8 cellular contexts compared by ENCODE assay signal in genomic region chr7:33904680-33905388, GRCh38. TPM values are rescaled to one million over a fixed set of nuclear protein-coding genes. Genes with fewer than 3 reads are reported as not detected.
DNase-seq lines count a peak whose midpoint lies in the region; ATAC-seq and TF ChIP-seq lines count a peak whose summit lies in the region.

No MANE protein-coding gene starts in this region.

- H3K27ac ChIP-seq in CD8-positive, alpha-beta T cell (ENCODE audit: low read depth, low read length): no peak overlapping the region
- no peak overlapping the region for H3K27ac ChIP-seq in GM23338 (ENCODE audit: low read depth)
- H3K27ac ChIP-seq in endodermal cell (ENCODE audit: low read depth, low read length): no peak overlapping the region
- H3K27ac ChIP-seq in mesenchymal stem cell (ENCODE audit: low read length, poor library complexity, severe bottlenecking): no peak overlapping the region
- no peak overlapping the region for H3K27ac ChIP-seq in thoracic aorta

- no peaks in the 10 kb centered on the region for H3K79me1 ChIP-seq in mesenchymal stem cell (replicated peaks; ENCODE audit: low read length, poor library complexity, severe bottlenecking)

- peak overlapping the region in 1 of 2 experiments; percentile 95 for H3K14ac ChIP-seq in mesenchymal stem cell (ENCODE audit: low read length in 2 of 2)

- H3K18ac ChIP-seq in mesenchymal stem cell (ENCODE audit: low read depth in 1 of 2, low read length in 2 of 2): peak overlapping the region; percentile 33 to 93

- no peak overlapping the region for H2AK5ac ChIP-seq in mesenchymal stem cell (ENCODE audit: low read length, severe bottlenecking)

- no peak overlapping the region for H2BK5ac ChIP-seq in mesenchymal stem cell (ENCODE audit: low read depth, low read length, poor library complexity, severe bottlenecking)

- peak overlapping the region; percentile 3 to 40 for H3K4ac ChIP-seq in mesenchymal stem cell (ENCODE audit: low read depth in 1 of 2, low read length in 2 of 2)

- peaks cover 3% of the 10 kb centered on the region; the same call in 1 of the 2 replicates for H4K20me1 ChIP-seq in GM23338 (replicated peaks; ENCODE audit: insufficient read depth)

- H2BK12ac ChIP-seq in mesenchymal stem cell (ENCODE audit: low read length in 2 of 2): peak overlapping the region in 1 of 2 experiments; percentile 75

- peak overlapping the region in 1 of 2 experiments; percentile 99 for H3K23ac ChIP-seq in mesenchymal stem cell (ENCODE audit: low read length in 2 of 2)

- H3K4me1 Mint-ChIP-seq in CD8-positive, alpha-beta T cell (ENCODE audit: low read depth): peaks cover 9% of the 10 kb centered on the region
- H3K4me1 Mint-ChIP-seq in GM23338 (peaks cover 28% of the 10 kb centered on the region), endodermal cell (peaks cover 37% of the 10 kb centered on the region)

- no peaks in the 10 kb centered on the region for H3F3A ChIP-seq in GM23338 (replicated peaks; ENCODE audit: low read depth)

- H3K4me2 ChIP-seq in GM23338 (peak overlapping the region; percentile 96), mesenchymal stem cell (ENCODE audit: low read length, poor library complexity, severe bottlenecking) (peak overlapping the region; percentile 99)

- no peaks in the 10 kb centered on the region for H3K36me3 Mint-ChIP-seq in CD8-positive, alpha-beta T cell
- H3K36me3 Mint-ChIP-seq in GM23338 (ENCODE audit: low read depth) (no peaks in the 10 kb centered on the region), endodermal cell (ENCODE audit: low read depth) (peaks cover 25% of the 10 kb centered on the region)

- no peak for TF ChIP-seq CTCF in CD8-positive, alpha-beta T cell (IDR thresholded peaks at IDR 0.05)
- TF ChIP-seq CTCF in GM23338 (conservative IDR thresholded peaks at IDR 0.05; ENCODE audit: low read depth in 2 of 2) (no peak), endodermal cell (conservative IDR thresholded peaks at IDR 0.05) (peak; percentile 37), thoracic aorta (IDR thresholded peaks at IDR 0.05) (peak; percentile 24)

- H3K4me3 Mint-ChIP-seq in CD8-positive, alpha-beta T cell: peak overlapping the region; percentile 72
- H3K4me3 Mint-ChIP-seq in GM23338: peak overlapping the region; percentile 86
- peak overlapping the region; percentile 76 for H3K4me3 Mint-ChIP-seq in endodermal cell

- H3K79me2 ChIP-seq in GM23338 (replicated peaks; ENCODE audit: insufficient read depth): no peaks in the 10 kb centered on the region

- H3K4me1 ChIP-seq in CD8-positive, alpha-beta T cell (ENCODE audit: insufficient read depth, low read length): peaks cover 5% of the 10 kb centered on the region
- H3K4me1 ChIP-seq in GM23338 (ENCODE audit: insufficient read depth) (peaks cover 27% of the 10 kb centered on the region), endodermal cell (ENCODE audit: control insufficient read depth, insufficient read depth, low read length) (peaks cover 15% of the 10 kb centered on the region), mesenchymal stem cell (ENCODE audit: control insufficient read depth, insufficient read depth, low read depth, low read length) (peaks cover 12% of the 10 kb centered on the region), thoracic aorta (ENCODE audit: control insufficient read depth in 1 of 2, low read depth in 2 of 2) (peaks cover 3 to 8% of the 10 kb centered on the region in 2 donors)

- peak overlapping the region; percentile 38 for H2BK120ac ChIP-seq in mesenchymal stem cell (ENCODE audit: low read depth, low read length)

- no peaks in the 10 kb centered on the region for H3K9me3 Mint-ChIP-seq in CD8-positive, alpha-beta T cell
- H3K9me3 Mint-ChIP-seq in GM23338 (no peaks in the 10 kb centered on the region; the same call in 2 of the 3 replicates), endodermal cell (no peaks in the 10 kb centered on the region)

- POLR2A ChIA-PET in CD8-positive, alpha-beta T cell (lab: Charles Lee): no interaction called here

- intact Hi-C loops in CD8-positive, alpha-beta T cell (cut with DNase I, micrococcal nuclease): no loop called here

- H3K9me2 ChIP-seq in GM23338 (ENCODE audit: insufficient read depth): no peaks in the 10 kb centered on the region

- CTCF ChIA-PET in CD8-positive, alpha-beta T cell (lab: Charles Lee): interaction anchor here (1.3 to 2.1 kb wide), 2 partner anchors 10 to 28 kb away, joined by 3 to 9 read pairs; no protein-coding TSS in a partner anchor

- H2BK15ac ChIP-seq in mesenchymal stem cell (ENCODE audit: low read depth, poor library complexity, severe bottlenecking): no peak overlapping the region

- DNase-seq in CD8-positive, alpha-beta T cell: no peak
- peak; percentile 71 for DNase-seq in GM23338 (ENCODE audit: low spot score)
- peak; percentile 57 for DNase-seq in SK-N-DZ (ENCODE audit: low spot score)
- peak; percentile 84 for DNase-seq in endodermal cell
- peak; percentile 70 for DNase-seq in mesenchymal stem cell
- DNase-seq in thoracic aorta (ENCODE audit: low spot score): no peak

- H4K8ac ChIP-seq in mesenchymal stem cell (ENCODE audit: low read length): peak overlapping the region; percentile 65

- peaks cover 7% of the 10 kb centered on the region for H3K27me3 ChIP-seq in CD8-positive, alpha-beta T cell (ENCODE audit: insufficient read depth, low read length)
- H3K27me3 ChIP-seq in GM23338 (ENCODE audit: insufficient read depth) (peaks cover 58% of the 10 kb centered on the region), endodermal cell (ENCODE audit: control insufficient read depth, insufficient read depth, low read length, poor library complexity, severe bottlenecking) (peaks cover 10% of the 10 kb centered on the region), mesenchymal stem cell (ENCODE audit: control insufficient read depth in 1 of 2, insufficient read depth in 1 of 2, low read length in 2 of 2) (peaks cover 0 to 26% of the 10 kb centered on the region in 2 experiments), thoracic aorta (replicated peaks; ENCODE audit: insufficient read depth) (no peaks in the 10 kb centered on the region)

- H2AFZ ChIP-seq in GM23338 (peak overlapping the region; percentile 98), mesenchymal stem cell (ENCODE audit: low read depth, low read length) (peak overlapping the region; percentile 88)

- no peaks in the 10 kb centered on the region for H3K36me3 ChIP-seq in CD8-positive, alpha-beta T cell (ENCODE audit: insufficient read depth, low read length)
- H3K36me3 ChIP-seq in GM23338 (ENCODE audit: insufficient read depth) (no peaks in the 10 kb centered on the region), endodermal cell (ENCODE audit: control insufficient read depth, insufficient read depth, low read length) (no peaks in the 10 kb centered on the region), mesenchymal stem cell (ENCODE audit: control insufficient read depth in 1 of 2, insufficient read depth in 2 of 2, low read depth in 1 of 2, low read length in 2 of 2) (peaks cover 0 to 30% of the 10 kb centered on the region in 2 experiments), thoracic aorta (no peaks in the 10 kb centered on the region)

- ATAC-seq in CD8-positive, alpha-beta T cell: no peak
- ATAC-seq in GM23338 (peak; percentile 80), thoracic aorta (ENCODE audit: insufficient number of reproducible peaks, low FRiP score, low read depth) (no peak), GM19467 (IDR thresholded peaks at IDR 0.05; ENCODE audit: unreplicated experiment) (no peak), HG03280 (IDR thresholded peaks at IDR 0.05; ENCODE audit: unreplicated experiment) (no peak)

- H3K27me3 Mint-ChIP-seq in CD8-positive, alpha-beta T cell (ENCODE audit: low read depth): peaks cover 57% of the 10 kb centered on the region
- peaks cover 33% of the 10 kb centered on the region for H3K27me3 Mint-ChIP-seq in GM23338 (ENCODE audit: insufficient read depth, low read depth, poor library complexity)
- H3K27me3 Mint-ChIP-seq in endodermal cell (ENCODE audit: insufficient read depth): peaks cover 38% of the 10 kb centered on the region

- H3K27ac Mint-ChIP-seq in CD8-positive, alpha-beta T cell: no peak overlapping the region
- no peak overlapping the region for H3K27ac Mint-ChIP-seq in GM23338
- peak overlapping the region; percentile 94 for H3K27ac Mint-ChIP-seq in endodermal cell

- peak overlapping the region; percentile 28 for H3K4me3 ChIP-seq in CD8-positive, alpha-beta T cell (ENCODE audit: low read depth, low read length)
- H3K4me3 ChIP-seq in GM23338 (peak overlapping the region; percentile 81), endodermal cell (ENCODE audit: low read length) (peak overlapping the region; percentile 88), mesenchymal stem cell (ENCODE audit: insufficient read depth in 1 of 2, low read depth in 1 of 2, low read length in 2 of 2) (peak overlapping the region; percentile 67 to 91), thoracic aorta (peak overlapping the region; percentile 70)

- WGBS in endodermal cell (ENCODE audit: insufficient coverage in 1 of 2, insufficient read length in 1 of 2), 2 experiments: 0% methylated on average over 23 to 64 of the region's 66 CpGs
- WGBS in mesenchymal stem cell: under 1% methylated on average over 36 of the region's 66 CpGs

- no peaks in the 10 kb centered on the region for H3K9me3 ChIP-seq in CD8-positive, alpha-beta T cell (ENCODE audit: low read length)
- no peaks in the 10 kb centered on the region for H3K9me3 ChIP-seq in endodermal cell (ENCODE audit: control insufficient read depth, low read length)
- H3K9me3 ChIP-seq in mesenchymal stem cell (ENCODE audit: control insufficient read depth, low read length): no peaks in the 10 kb centered on the region
- no peaks in the 10 kb centered on the region for H3K9me3 ChIP-seq in thoracic aorta

- peak overlapping the region; percentile 64 for H4K91ac ChIP-seq in mesenchymal stem cell (ENCODE audit: low read length)

- H3K9ac ChIP-seq in endodermal cell (ENCODE audit: extremely low read depth, low read length, poor library complexity, severe bottlenecking) (peak overlapping the region; percentile 30), mesenchymal stem cell (ENCODE audit: low read length) (peak overlapping the region; percentile 98)

TF ChIP-seq in GM23338, 12 proteins besides CTCF, POLR2A, EP300 and RAD21 (continues in another document):
- no peak for TF ChIP-seq STAT1 (IDR thresholded peaks at IDR 0.05; ENCODE audit: unreplicated experiment)
- TF ChIP-seq JUNB (IDR thresholded peaks at IDR 0.05; ENCODE audit: unreplicated experiment): no peak
- TF ChIP-seq CREB1 (CRISPR knock-in tag; IDR thresholded peaks at IDR 0.05; ENCODE audit: low read depth): no peak

RNA-seq across cellular contexts. Expression of gene BMPER, which starts 0.5 kb away (rescaled TPM):
- total RNA-seq in CD8-positive, alpha-beta T cell: not detected
- total RNA-seq in GM23338 (2014; rRNA removed; shearing (Covaris generic)): 0.43 and 1.4 TPM in 2 replicates
- 0.53 and 0.77 TPM in 2 replicates for polyA plus RNA-seq in GM23338 (2016; fragmentation: Nextera tagmentation; extraction: Ambion mirVana)
- not detected in 2 replicates for polyA plus RNA-seq in SK-N-DZ (2014; cell fraction: cytosol; rRNA removed)
- polyA plus RNA-seq in SK-N-DZ (2014; cell fraction: nucleus; rRNA removed): 0.05 TPM in 1 of 2 replicates, not detected in the other
- total RNA-seq in endodermal cell: 10 to 100 TPM; 71.2 to 72.2 TPM
- 5.0 TPM for polyA plus RNA-seq in endodermal cell (2013, experiment 1 of 2)
- 3.2 TPM for polyA plus RNA-seq in endodermal cell (2013, experiment 2 of 2)
- polyA plus RNA-seq in mesenchymal stem cell (2013, experiment 1 of 2): 1.4 TPM
- polyA plus RNA-seq in mesenchymal stem cell (2013, experiment 2 of 2): 1.5 TPM
- 1 to 10 TPM in 1 of 2 donors, under 1 TPM in 1; 0.54 to 2.3 TPM for total RNA-seq in thoracic aorta

Comparison
In these comparisons a context has a peak if more than half of its experiments do, and no peak if none do; other contexts are left out.
1. DNase-seq: peak in GM23338 (single experiment), SK-N-DZ (single experiment), endodermal cell (single experiment) and mesenchymal stem cell (single experiment); none in CD8-positive, alpha-beta T cell (0 of 7) and thoracic aorta (single experiment).
2. H3K4me3 ChIP-seq: peak in every context shown above with its lines; median percentile 88 in endodermal cell; 81 in GM23338; 79 in mesenchymal stem cell; 70 in thoracic aorta; 28 in CD8-positive, alpha-beta T cell.
3. CTCF ChIP-seq: peak in endodermal cell (single experiment) and thoracic aorta (single experiment); none in CD8-positive, alpha-beta T cell (single experiment) and GM23338 (0 of 2).
4. RNA of gene BMPER, which starts 0.5 kb away (total RNA-seq): 71.2 to 72.2 TPM in endodermal cell; 0.54 to 2.3 TPM in thoracic aorta, 0.43 to 1.4 TPM in GM23338 and not detected in CD8-positive, alpha-beta T cell; every median in the first group is over 10 times any median in the second.
5. Peak in every context shown above with its lines, with median percentiles within 50 percentile points of each other: H3K4me3 Mint-ChIP-seq.